In genomic region chr6:42879372-42880239, GRCh38 we compare ENCODE assay signal across 8 cellular contexts. TPM values are rescaled to one million over a fixed set of nuclear protein-coding genes. Genes with fewer than 3 reads are reported as not detected.
DNase-seq lines count a peak whose midpoint lies in the region; ATAC-seq and TF ChIP-seq lines count a peak whose summit lies in the region.

TSS of gene RPL7L1 (plus strand) at chr6:42879616. CDS start at chr6:42879911, 295 bp downstream.

- TSS peak; percentile 97 for BruUV-seq in Caco-2 (replicated peaks; lab: Mats Ljungman, UMichigan)

- H3K9me3 Mint-ChIP-seq in Caco-2 (ENCODE audit: unreplicated experiment) = no peaks in the 10 kb centered on the region

- peaks cover 44% of the 10 kb centered on the region for H3K36me3 Mint-ChIP-seq in Caco-2 (ENCODE audit: insufficient read depth, unreplicated experiment)

- intact Hi-C loops in Caco-2 (cut with micrococcal nuclease; ENCODE audit: unreplicated experiment) = loop anchor here (1.0 to 5.0 kb wide), 4 partner anchors 11 to 317 kb away; partner anchors contain the start of genes BICRAL, TBCC and UBR2

- H3K4me3 Mint-ChIP-seq in Caco-2 (ENCODE audit: unreplicated experiment) = peak within 1 kb of the TSS; percentile 94

- H3K4me1 Mint-ChIP-seq in Caco-2 (ENCODE audit: low read depth, unreplicated experiment) = no peaks in the 10 kb centered on the region

- H3K27me3 ChIP-seq in Caco-2 (replicated peaks; ENCODE audit: control insufficient read depth, insufficient read depth, low read length) (no peaks in the 10 kb centered on the region), endocrine pancreas (ENCODE audit: control insufficient read depth, insufficient read depth, low read length) (no peaks in the 10 kb centered on the region)

- H3K9me3 ChIP-seq in Caco-2 (no peaks in the 10 kb centered on the region), endocrine pancreas (ENCODE audit: control insufficient read depth, low read length) (no peaks in the 10 kb centered on the region)

- H3K4me1 ChIP-seq in Caco-2 = no peaks in the 10 kb centered on the region
- H3K4me1 ChIP-seq in endocrine pancreas (ENCODE audit: control insufficient read depth, insufficient read depth, low read length) = no peaks in the 10 kb centered on the region

- peaks cover 7% of the 10 kb centered on the region for H3K36me3 ChIP-seq in Caco-2 (ENCODE audit: control insufficient read depth, insufficient read depth, low read length)
- H3K36me3 ChIP-seq in endocrine pancreas (ENCODE audit: control insufficient read depth, insufficient read depth, low read length) = peaks cover 13% of the 10 kb centered on the region

- no peaks in the 10 kb centered on the region for H3K27me3 Mint-ChIP-seq in Caco-2 (ENCODE audit: insufficient read depth, unreplicated experiment)

- POLR2A ChIA-PET in Caco-2 (lab: Charles Lee) = interaction anchor here (0.9 to 1.3 kb wide), 7 partner anchors 11 to 316 kb away, joined by 4 to 26 read pairs (median 7); partner anchors contain the start of genes BICRAL, CNPY3, KLHDC3 and MEA1

- ATAC-seq in GM21367 (IDR thresholded peaks at IDR 0.05; ENCODE audit: unreplicated experiment) = peak; percentile 78

- DNase-seq in Caco-2 = peak; percentile 83 to 85
- peak; percentile 86 for DNase-seq in HT1080 (ENCODE audit: low read depth)
- DNase-seq in NOMO-1 treated with dmso at 0.1 percent for 144 hours (lab: John Stamatoyannopoulos, UW; ENCODE audit: unreplicated experiment) = peak; percentile 81
- DNase-seq in activated CD8-positive, alpha-beta memory T cell treated with anti-CD3 and anti-CD28 coated beads for 48 hours (ENCODE audit: low read depth in 2 of 3, low spot score in 2 of 3) = peak; percentile 62 to 67 (median 66)
- peak; percentile 91 for DNase-seq in mesenteric fat pad (ENCODE audit: low spot score)
- DNase-seq in stimulated activated CD8-positive, alpha-beta memory T cell treated with anti-CD3 and anti-CD28 coated beads, Interleukin-15, amount 100 ng/mL, for 24 hours (ENCODE audit: low read depth) = peak; percentile 57

- no peak for TF ChIP-seq CTCF in Caco-2 (IDR thresholded peaks at IDR 0.05; ENCODE audit: insufficient read depth in 1 of 2, low read depth in 1 of 2, low read length in 1 of 2, severe bottlenecking in 1 of 2, unreplicated experiment in 1 of 2)

- CTCF ChIA-PET in Caco-2 (lab: Charles Lee) = interaction anchor here (0.6 to 1.9 kb wide), 4 partner anchors 11 to 218 kb away, joined by 3 to 9 read pairs (median 4); a partner anchor contains a TSS

- peak within 1 kb of the TSS; percentile 75 for H3K4me3 ChIP-seq in Caco-2 (ENCODE audit: low read depth, low read length)
- peak within 1 kb of the TSS; percentile 82 for H3K4me3 ChIP-seq in endocrine pancreas (ENCODE audit: control insufficient read depth, insufficient read depth, low read length)

- H3K9ac ChIP-seq in endocrine pancreas (ENCODE audit: control insufficient read depth, insufficient read depth, low read length) = peak within 1 kb of the TSS; percentile 78

- peak within 1 kb of the TSS; percentile 100 for H3K27ac Mint-ChIP-seq in Caco-2 (ENCODE audit: unreplicated experiment)

RNA-seq across cellular contexts. Expression of gene RPL7L1, which starts in this region (rescaled TPM):
- total RNA-seq in Caco-2 (2022) = 103 and 110 TPM in 2 replicates
- total RNA-seq in HT1080 (2014; rRNA removed; shearing (Covaris generic)) = 139 and 142 TPM in 2 replicates
- polyA plus RNA-seq in HT1080 (2015; cell fraction: cytosol; rRNA removed) = 134 and 150 TPM in 2 replicates
- 125 and 130 TPM in 2 replicates for polyA plus RNA-seq in HT1080 (2015; cell fraction: nucleus; rRNA removed)
- 82.2 TPM for total RNA-seq in mesenteric fat pad

Comparison
In these comparisons a context has a peak if more than half of its experiments do, and no peak if none do; other contexts are left out.
1. Peak in every context shown above with its lines: DNase-seq, ATAC-seq and H3K4me3 ChIP-seq.